In genomic region chr5:80242849-80243248, GRCh38 we compare ENCODE assay signal across 1 cellular context.
TF ChIP-seq lines count a peak whose summit lies in the region.

No MANE protein-coding gene starts in this region.

TF ChIP-seq in H1, 55 proteins besides CTCF, POLR2A, EP300 and RAD21:
- TF ChIP-seq CBX5 (IDR thresholded peaks at IDR 0.05; ENCODE audit: low read depth, low read length), result no peak
- TF ChIP-seq USF2 (IDR thresholded peaks at IDR 0.05; ENCODE audit: low read length), result no peak
- no peak for TF ChIP-seq SP2 (IDR thresholded peaks at IDR 0.05; ENCODE audit: low read length)
- TF ChIP-seq RFX5 (IDR thresholded peaks at IDR 0.05; ENCODE audit: borderline replicate concordance, low read depth, low read length), result no peak
- no peak for TF ChIP-seq SP1 (IDR thresholded peaks at IDR 0.05; ENCODE audit: low read depth, low read length)
- TF ChIP-seq RXRA (IDR thresholded peaks at IDR 0.05; ENCODE audit: insufficient read depth, low read depth, low read length), result no peak
- no peak for TF ChIP-seq NANOG (IDR thresholded peaks at IDR 0.05; ENCODE audit: insufficient read depth, low read depth, low read length, poor library complexity, severe bottlenecking)
- no peak for TF ChIP-seq TBP (IDR thresholded peaks at IDR 0.05; ENCODE audit: low read depth, low read length)
- no peak for TF ChIP-seq CHD1 (IDR thresholded peaks at IDR 0.05; ENCODE audit: low read depth, low read length)
- TF ChIP-seq SIX5 (IDR thresholded peaks at IDR 0.05; ENCODE audit: low read depth, low read length), result no peak
